In genomic region chr16:84414789-84415326, GRCh38 we compare ENCODE assay signal across 1 cellular context.
TF ChIP-seq lines count a peak whose summit lies in the region.

No MANE protein-coding gene starts in this region.

TF ChIP-seq in HepG2, 621 proteins besides CTCF, POLR2A, EP300 and RAD21 (continued from another document and continues in another):
- TF ChIP-seq UBTF (CRISPR knock-in tag; IDR thresholded peaks at IDR 0.05): peak; percentile 53; the same call in 1 of the 2 replicates
- TF ChIP-seq JARID2 (CRISPR knock-in tag; IDR thresholded peaks at IDR 0.05; ENCODE audit: insufficient replicate concordance): no peak
- TF ChIP-seq CENPBD1 (CRISPR knock-in tag; IDR thresholded peaks at IDR 0.05; ENCODE audit: borderline replicate concordance, low read depth): 0 out of 2 replicates have a peak, but pooled peaks have one; percentile 37
- no peak for TF ChIP-seq ZNF138 (CRISPR knock-in tag; IDR thresholded peaks at IDR 0.05; ENCODE audit: low read depth)
- peak; percentile 95 for TF ChIP-seq RARA (CRISPR knock-in tag; IDR thresholded peaks at IDR 0.05)
- TF ChIP-seq TOPORS (CRISPR knock-in tag; IDR thresholded peaks at IDR 0.05): no peak
- TF ChIP-seq FOSL2 (CRISPR knock-in tag; IDR thresholded peaks at IDR 0.05): peak; percentile 73
- peak; percentile 76; the same call in 1 of the 2 replicates for TF ChIP-seq HMG20B (CRISPR knock-in tag; conservative IDR thresholded peaks at IDR 0.05)
- TF ChIP-seq FOXK2 (IDR thresholded peaks at IDR 0.05): peak; percentile 29; the same call in 1 of the 2 replicates
- TF ChIP-seq SPEN (CRISPR knock-in tag; IDR thresholded peaks at IDR 0.05; ENCODE audit: low read depth): peak; percentile 68
- peak; percentile 64 for TF ChIP-seq ZBTB38 (CRISPR knock-in tag; IDR thresholded peaks at IDR 0.05)
- TF ChIP-seq RAD51 (IDR thresholded peaks at IDR 0.05; ENCODE audit: borderline replicate concordance): peak; percentile 34; the same call in 1 of the 2 replicates
- 0 out of 2 replicates have a peak, but pooled peaks have one; percentile 70 for TF ChIP-seq AHR (CRISPR knock-in tag; IDR thresholded peaks at IDR 0.05)
- peak; percentile 62; the same call in 1 of the 2 replicates for TF ChIP-seq NFKB2 (CRISPR knock-in tag; IDR thresholded peaks at IDR 0.05; ENCODE audit: borderline replicate concordance)
- peak; percentile 92; the same call in 1 of the 2 replicates for TF ChIP-seq DZIP1 (CRISPR knock-in tag; IDR thresholded peaks at IDR 0.05)
- no peak for TF ChIP-seq ZNF383 (CRISPR knock-in tag; IDR thresholded peaks at IDR 0.05; ENCODE audit: borderline replicate concordance)
- TF ChIP-seq SOX6 (IDR thresholded peaks at IDR 0.05): no peak
- peak; percentile 83 for TF ChIP-seq SOX6 (CRISPR knock-in tag; IDR thresholded peaks at IDR 0.05)
- TF ChIP-seq PRDM10 (CRISPR knock-in tag; IDR thresholded peaks at IDR 0.05; ENCODE audit: low read depth): no peak
- TF ChIP-seq ZFX (CRISPR knock-in tag; IDR thresholded peaks at IDR 0.05; ENCODE audit: low read depth): no peak
- peak; percentile 93 for TF ChIP-seq HNF4A (CRISPR knock-in tag; IDR thresholded peaks at IDR 0.05)
- no peak for TF ChIP-seq SATB2 (CRISPR knock-in tag; IDR thresholded peaks at IDR 0.05)
- TF ChIP-seq ZNF747 (CRISPR knock-in tag; IDR thresholded peaks at IDR 0.05; ENCODE audit: borderline replicate concordance): peak; percentile 83; the same call in 1 of the 2 replicates
- TF ChIP-seq JUNB (CRISPR knock-in tag; IDR thresholded peaks at IDR 0.05; ENCODE audit: borderline replicate concordance): no peak
- peak; percentile 56; the same call in 1 of the 2 replicates for TF ChIP-seq ZBTB44 (CRISPR knock-in tag; IDR thresholded peaks at IDR 0.05)
- 0 out of 2 replicates have a peak, but pooled peaks have one; percentile 63 for TF ChIP-seq ZNF772 (CRISPR knock-in tag; IDR thresholded peaks at IDR 0.05)
- TF ChIP-seq ERF (CRISPR knock-in tag; IDR thresholded peaks at IDR 0.05): peak; percentile 88
- TF ChIP-seq ZNF687 (CRISPR knock-in tag; IDR thresholded peaks at IDR 0.05): peak; percentile 80
- no peak for TF ChIP-seq ZNF562 (CRISPR knock-in tag; IDR thresholded peaks at IDR 0.05; ENCODE audit: borderline replicate concordance)
- TF ChIP-seq HNF4G (IDR thresholded peaks at IDR 0.05; ENCODE audit: borderline replicate concordance, low read depth, low read length): peak; percentile 69
- TF ChIP-seq HNF4G (CRISPR knock-in tag; IDR thresholded peaks at IDR 0.05; ENCODE audit: borderline replicate concordance, low read depth): peak; percentile 83
- TF ChIP-seq ZHX1 (CRISPR knock-in tag; IDR thresholded peaks at IDR 0.05; ENCODE audit: low read depth): no peak
- no peak for TF ChIP-seq SRSF1 (optimal IDR thresholded peaks at IDR 0.05; ENCODE audit: low read depth, low read length)
- no peak for TF ChIP-seq GTF3A (CRISPR knock-in tag; conservative IDR thresholded peaks at IDR 0.05)
- peak; percentile 87; the same call in 1 of the 2 replicates for TF ChIP-seq ZNF503 (CRISPR knock-in tag; IDR thresholded peaks at IDR 0.05)
- TF ChIP-seq BHLHE40 (IDR thresholded peaks at IDR 0.05; ENCODE audit: low read length): peak; percentile 49
- peak; percentile 82 for TF ChIP-seq ZBTB43 (CRISPR knock-in tag; conservative IDR thresholded peaks at IDR 0.05)
- no peak for TF ChIP-seq ZNF563 (CRISPR knock-in tag; IDR thresholded peaks at IDR 0.05)
- TF ChIP-seq STAG1 (CRISPR knock-in tag; IDR thresholded peaks at IDR 0.05): no peak
- TF ChIP-seq ZSCAN25 (CRISPR knock-in tag; IDR thresholded peaks at IDR 0.05): peak; percentile 63; the same call in 1 of the 2 replicates
